ENCODE assay signal across 1 cellular context in the genomic region with DNA sequence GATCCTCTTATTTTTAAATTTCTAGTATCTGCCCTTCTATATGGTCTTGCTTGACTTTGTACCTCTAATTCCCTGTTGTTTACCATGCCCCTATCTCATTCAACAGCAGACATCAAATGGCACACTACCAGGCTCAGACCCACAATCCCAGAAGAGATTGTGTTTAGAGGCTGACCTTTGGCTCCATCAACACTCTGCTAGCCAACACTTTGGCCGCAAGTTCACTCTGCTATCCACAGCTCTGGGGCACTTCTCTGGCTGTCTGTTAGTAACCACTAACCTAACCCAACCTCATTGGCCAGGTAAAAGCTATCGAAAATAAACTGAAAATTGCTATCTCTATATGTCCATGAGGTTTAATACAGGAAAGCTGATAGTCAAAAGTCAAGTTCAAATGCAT.
TF ChIP-seq lines count a peak whose summit lies in the region.

No MANE protein-coding gene starts in this region.

TF ChIP-seq in endothelial cell of umbilical vein, 7 proteins besides CTCF, POLR2A, EP300 and RAD21:
- TF ChIP-seq, protein P1, sequence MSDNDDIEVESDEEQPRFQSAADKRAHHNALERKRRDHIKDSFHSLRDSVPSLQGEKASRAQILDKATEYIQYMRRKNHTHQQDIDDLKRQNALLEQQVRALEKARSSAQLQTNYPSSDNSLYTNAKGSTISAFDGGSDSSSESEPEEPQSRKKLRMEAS (IDR thresholded peaks at IDR 0.05; ENCODE audit: insufficient read depth, insufficient read length): no peak
- TF ChIP-seq FOS (IDR thresholded peaks at IDR 0.05; ENCODE audit: borderline replicate concordance, insufficient read depth, low read length) (no peak), GATA2 (IDR thresholded peaks at IDR 0.05; ENCODE audit: insufficient read depth, insufficient read length, low read depth, low read length) (no peak), MYC (IDR thresholded peaks at IDR 0.05; ENCODE audit: low read depth, low read length) (no peak), POLR2AphosphoS5 (IDR thresholded peaks at IDR 0.05; ENCODE audit: insufficient read depth, low read depth, low read length) (no peak)
TF ChIP-seq in endothelial cell of umbilical vein: peak in this region for 0.
